ENCODE assay signal across 1 cellular context in the genomic region with DNA sequence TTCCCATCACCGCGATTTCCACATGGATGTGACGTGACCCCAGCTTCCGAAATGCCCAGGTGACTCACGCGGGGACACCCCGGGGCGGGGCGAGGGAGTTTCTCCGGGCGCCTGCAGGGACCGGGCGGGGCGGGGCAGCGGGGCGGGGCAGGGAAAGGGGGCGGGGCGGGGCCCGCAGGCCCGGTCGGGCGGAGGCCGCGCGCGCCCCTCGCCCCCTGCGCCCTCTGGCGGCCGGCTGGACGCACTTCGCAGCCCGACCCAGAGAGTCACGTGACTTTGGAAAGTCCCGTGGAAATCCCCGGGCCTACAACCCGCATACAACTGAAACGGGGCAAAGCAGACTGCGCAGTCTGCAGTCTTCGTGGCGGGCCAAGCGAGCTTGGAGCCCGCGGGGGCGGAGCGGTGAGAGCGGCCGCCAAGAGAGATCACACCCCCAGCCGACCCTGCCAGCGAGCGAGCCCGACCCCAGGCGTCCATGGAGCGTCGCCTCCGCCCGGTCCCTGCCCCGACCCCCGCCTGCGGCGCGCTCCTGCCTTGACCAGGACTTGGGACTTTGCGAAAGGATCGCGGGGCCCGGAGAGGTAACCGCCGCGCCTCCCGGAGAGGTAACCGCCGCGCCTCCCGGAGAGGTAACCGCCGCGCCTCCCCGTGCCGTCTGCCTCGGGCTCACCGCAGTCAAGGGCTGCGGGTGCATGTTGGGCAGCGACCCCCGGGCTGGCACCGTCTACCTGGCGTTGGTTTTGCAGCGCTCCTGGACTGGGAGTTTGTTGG.
TF ChIP-seq lines count a peak whose summit lies in the region.

A gene (plus strand): TSS at position 346 of the 771 bp plus-strand sequence. CDS start 3,969 bp downstream, outside the sequence.

TF ChIP-seq in HepG2, 621 proteins besides CTCF, POLR2A, EP300 and RAD21 (continued from another document and continues in another):
- TF ChIP-seq, protein P1, sequence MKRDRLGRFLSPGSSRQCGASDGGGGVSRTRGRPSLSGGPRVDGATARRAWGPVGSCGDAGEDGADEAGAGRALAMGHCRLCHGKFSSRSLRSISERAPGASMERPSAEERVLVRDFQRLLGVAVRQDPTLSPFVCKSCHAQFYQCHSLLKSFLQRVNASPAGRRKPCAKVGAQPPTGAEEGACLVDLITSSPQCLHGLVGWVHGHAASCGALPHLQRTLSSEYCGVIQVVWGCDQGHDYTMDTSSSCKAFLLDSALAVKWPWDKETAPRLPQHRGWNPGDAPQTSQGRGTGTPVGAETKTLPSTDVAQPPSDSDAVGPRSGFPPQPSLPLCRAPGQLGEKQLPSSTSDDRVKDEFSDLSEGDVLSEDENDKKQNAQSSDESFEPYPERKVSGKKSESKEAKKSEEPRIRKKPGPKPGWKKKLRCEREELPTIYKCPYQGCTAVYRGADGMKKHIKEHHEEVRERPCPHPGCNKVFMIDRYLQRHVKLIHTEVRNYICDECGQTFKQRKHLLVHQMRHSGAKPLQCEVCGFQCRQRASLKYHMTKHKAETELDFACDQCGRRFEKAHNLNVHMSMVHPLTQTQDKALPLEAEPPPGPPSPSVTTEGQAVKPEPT (CRISPR knock-in tag; IDR thresholded peaks at IDR 0.05; ENCODE audit: low read depth) = peak; percentile 29; the same call in 1 of the 2 replicates
- TF ChIP-seq ONECUT2 (CRISPR knock-in tag; IDR thresholded peaks at IDR 0.05) = no peak; the same call in 1 of the 2 replicates
- TF ChIP-seq, protein P2, sequence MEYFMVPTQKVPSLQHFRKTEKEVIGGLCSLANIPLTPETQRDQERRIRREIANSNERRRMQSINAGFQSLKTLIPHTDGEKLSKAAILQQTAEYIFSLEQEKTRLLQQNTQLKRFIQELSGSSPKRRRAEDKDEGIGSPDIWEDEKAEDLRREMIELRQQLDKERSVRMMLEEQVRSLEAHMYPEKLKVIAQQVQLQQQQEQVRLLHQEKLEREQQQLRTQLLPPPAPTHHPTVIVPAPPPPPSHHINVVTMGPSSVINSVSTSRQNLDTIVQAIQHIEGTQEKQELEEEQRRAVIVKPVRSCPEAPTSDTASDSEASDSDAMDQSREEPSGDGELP (IDR thresholded peaks at IDR 0.05; ENCODE audit: borderline replicate concordance, low read depth) = peak; percentile 89
- peak; percentile 74 for TF ChIP-seq CCDC6 (CRISPR knock-in tag; IDR thresholded peaks at IDR 0.05)
- TF ChIP-seq PHF21A (CRISPR knock-in tag; IDR thresholded peaks at IDR 0.05) = peak; percentile 83
- TF ChIP-seq JARID2 (CRISPR knock-in tag; IDR thresholded peaks at IDR 0.05; ENCODE audit: insufficient replicate concordance) = peak; percentile 57
- peak; percentile 95 for TF ChIP-seq KLF13 (CRISPR knock-in tag; IDR thresholded peaks at IDR 0.05)
- TF ChIP-seq ZNF629 (CRISPR knock-in tag; conservative IDR thresholded peaks at IDR 0.05) = peak; percentile 47; the same call in 1 of the 2 replicates
- TF ChIP-seq ZSCAN12 (CRISPR knock-in tag; IDR thresholded peaks at IDR 0.05) = no peak; the same call in 1 of the 2 replicates
- no peak for TF ChIP-seq SOX6 (IDR thresholded peaks at IDR 0.05)
- TF ChIP-seq SOX6 (CRISPR knock-in tag; IDR thresholded peaks at IDR 0.05) = peak; percentile 88
- no peak for TF ChIP-seq FOXC1 (CRISPR knock-in tag; IDR thresholded peaks at IDR 0.05; ENCODE audit: borderline replicate concordance)
- TF ChIP-seq, protein P3, sequence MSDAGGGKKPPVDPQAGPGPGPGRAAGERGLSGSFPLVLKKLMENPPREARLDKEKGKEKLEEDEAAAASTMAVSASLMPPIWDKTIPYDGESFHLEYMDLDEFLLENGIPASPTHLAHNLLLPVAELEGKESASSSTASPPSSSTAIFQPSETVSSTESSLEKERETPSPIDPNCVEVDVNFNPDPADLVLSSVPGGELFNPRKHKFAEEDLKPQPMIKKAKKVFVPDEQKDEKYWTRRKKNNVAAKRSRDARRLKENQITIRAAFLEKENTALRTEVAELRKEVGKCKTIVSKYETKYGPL (CRISPR knock-in tag; IDR thresholded peaks at IDR 0.05) = no peak; the same call in 1 of the 2 replicates
- 0 out of 2 replicates have a peak, but pooled peaks have one; percentile 34 for TF ChIP-seq ZNF720 (CRISPR knock-in tag; IDR thresholded peaks at IDR 0.05)
- TF ChIP-seq, protein P4, sequence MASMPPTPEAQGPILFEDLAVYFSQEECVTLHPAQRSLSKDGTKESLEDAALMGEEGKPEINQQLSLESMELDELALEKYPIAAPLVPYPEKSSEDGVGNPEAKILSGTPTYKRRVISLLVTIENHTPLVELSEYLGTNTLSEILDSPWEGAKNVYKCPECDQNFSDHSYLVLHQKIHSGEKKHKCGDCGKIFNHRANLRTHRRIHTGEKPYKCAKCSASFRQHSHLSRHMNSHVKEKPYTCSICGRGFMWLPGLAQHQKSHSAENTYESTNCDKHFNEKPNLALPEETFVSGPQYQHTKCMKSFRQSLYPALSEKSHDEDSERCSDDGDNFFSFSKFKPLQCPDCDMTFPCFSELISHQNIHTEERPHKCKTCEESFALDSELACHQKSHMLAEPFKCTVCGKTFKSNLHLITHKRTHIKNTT (CRISPR knock-in tag; IDR thresholded peaks at IDR 0.05) = no peak
- peak; percentile 99 for TF ChIP-seq AGO2 (optimal IDR thresholded peaks at IDR 0.05; ENCODE audit: low read depth, low read length)
- peak; percentile 96 for TF ChIP-seq BORCS8-MEF2B (CRISPR knock-in tag; IDR thresholded peaks at IDR 0.05)
- 0 out of 2 replicates have a peak, but pooled peaks have one; percentile 8 for TF ChIP-seq HMG20B (CRISPR knock-in tag; conservative IDR thresholded peaks at IDR 0.05)
- TF ChIP-seq ZNF430 (CRISPR knock-in tag; IDR thresholded peaks at IDR 0.05) = peak; percentile 78; the same call in 1 of the 2 replicates
- TF ChIP-seq ZNF33B (CRISPR knock-in tag; IDR thresholded peaks at IDR 0.05) = peak; percentile 29; the same call in 1 of the 2 replicates
- TF ChIP-seq, protein P5, sequence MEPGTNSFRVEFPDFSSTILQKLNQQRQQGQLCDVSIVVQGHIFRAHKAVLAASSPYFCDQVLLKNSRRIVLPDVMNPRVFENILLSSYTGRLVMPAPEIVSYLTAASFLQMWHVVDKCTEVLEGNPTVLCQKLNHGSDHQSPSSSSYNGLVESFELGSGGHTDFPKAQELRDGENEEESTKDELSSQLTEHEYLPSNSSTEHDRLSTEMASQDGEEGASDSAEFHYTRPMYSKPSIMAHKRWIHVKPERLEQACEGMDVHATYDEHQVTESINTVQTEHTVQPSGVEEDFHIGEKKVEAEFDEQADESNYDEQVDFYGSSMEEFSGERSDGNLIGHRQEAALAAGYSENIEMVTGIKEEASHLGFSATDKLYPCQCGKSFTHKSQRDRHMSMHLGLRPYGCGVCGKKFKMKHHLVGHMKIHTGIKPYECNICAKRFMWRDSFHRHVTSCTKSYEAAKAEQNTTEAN (CRISPR knock-in tag; conservative IDR thresholded peaks at IDR 0.05) = 0 out of 2 replicates have a peak, but pooled peaks have one; percentile 11
- TF ChIP-seq, protein P6, sequence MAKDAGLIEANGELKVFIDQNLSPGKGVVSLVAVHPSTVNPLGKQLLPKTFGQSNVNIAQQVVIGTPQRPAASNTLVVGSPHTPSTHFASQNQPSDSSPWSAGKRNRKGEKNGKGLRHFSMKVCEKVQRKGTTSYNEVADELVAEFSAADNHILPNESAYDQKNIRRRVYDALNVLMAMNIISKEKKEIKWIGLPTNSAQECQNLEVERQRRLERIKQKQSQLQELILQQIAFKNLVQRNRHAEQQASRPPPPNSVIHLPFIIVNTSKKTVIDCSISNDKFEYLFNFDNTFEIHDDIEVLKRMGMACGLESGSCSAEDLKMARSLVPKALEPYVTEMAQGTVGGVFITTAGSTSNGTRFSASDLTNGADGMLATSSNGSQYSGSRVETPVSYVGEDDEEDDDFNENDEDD (CRISPR knock-in tag; IDR thresholded peaks at IDR 0.05; ENCODE audit: borderline replicate concordance) = peak; percentile 7; the same call in 1 of the 2 replicates
- TF ChIP-seq, protein P7, sequence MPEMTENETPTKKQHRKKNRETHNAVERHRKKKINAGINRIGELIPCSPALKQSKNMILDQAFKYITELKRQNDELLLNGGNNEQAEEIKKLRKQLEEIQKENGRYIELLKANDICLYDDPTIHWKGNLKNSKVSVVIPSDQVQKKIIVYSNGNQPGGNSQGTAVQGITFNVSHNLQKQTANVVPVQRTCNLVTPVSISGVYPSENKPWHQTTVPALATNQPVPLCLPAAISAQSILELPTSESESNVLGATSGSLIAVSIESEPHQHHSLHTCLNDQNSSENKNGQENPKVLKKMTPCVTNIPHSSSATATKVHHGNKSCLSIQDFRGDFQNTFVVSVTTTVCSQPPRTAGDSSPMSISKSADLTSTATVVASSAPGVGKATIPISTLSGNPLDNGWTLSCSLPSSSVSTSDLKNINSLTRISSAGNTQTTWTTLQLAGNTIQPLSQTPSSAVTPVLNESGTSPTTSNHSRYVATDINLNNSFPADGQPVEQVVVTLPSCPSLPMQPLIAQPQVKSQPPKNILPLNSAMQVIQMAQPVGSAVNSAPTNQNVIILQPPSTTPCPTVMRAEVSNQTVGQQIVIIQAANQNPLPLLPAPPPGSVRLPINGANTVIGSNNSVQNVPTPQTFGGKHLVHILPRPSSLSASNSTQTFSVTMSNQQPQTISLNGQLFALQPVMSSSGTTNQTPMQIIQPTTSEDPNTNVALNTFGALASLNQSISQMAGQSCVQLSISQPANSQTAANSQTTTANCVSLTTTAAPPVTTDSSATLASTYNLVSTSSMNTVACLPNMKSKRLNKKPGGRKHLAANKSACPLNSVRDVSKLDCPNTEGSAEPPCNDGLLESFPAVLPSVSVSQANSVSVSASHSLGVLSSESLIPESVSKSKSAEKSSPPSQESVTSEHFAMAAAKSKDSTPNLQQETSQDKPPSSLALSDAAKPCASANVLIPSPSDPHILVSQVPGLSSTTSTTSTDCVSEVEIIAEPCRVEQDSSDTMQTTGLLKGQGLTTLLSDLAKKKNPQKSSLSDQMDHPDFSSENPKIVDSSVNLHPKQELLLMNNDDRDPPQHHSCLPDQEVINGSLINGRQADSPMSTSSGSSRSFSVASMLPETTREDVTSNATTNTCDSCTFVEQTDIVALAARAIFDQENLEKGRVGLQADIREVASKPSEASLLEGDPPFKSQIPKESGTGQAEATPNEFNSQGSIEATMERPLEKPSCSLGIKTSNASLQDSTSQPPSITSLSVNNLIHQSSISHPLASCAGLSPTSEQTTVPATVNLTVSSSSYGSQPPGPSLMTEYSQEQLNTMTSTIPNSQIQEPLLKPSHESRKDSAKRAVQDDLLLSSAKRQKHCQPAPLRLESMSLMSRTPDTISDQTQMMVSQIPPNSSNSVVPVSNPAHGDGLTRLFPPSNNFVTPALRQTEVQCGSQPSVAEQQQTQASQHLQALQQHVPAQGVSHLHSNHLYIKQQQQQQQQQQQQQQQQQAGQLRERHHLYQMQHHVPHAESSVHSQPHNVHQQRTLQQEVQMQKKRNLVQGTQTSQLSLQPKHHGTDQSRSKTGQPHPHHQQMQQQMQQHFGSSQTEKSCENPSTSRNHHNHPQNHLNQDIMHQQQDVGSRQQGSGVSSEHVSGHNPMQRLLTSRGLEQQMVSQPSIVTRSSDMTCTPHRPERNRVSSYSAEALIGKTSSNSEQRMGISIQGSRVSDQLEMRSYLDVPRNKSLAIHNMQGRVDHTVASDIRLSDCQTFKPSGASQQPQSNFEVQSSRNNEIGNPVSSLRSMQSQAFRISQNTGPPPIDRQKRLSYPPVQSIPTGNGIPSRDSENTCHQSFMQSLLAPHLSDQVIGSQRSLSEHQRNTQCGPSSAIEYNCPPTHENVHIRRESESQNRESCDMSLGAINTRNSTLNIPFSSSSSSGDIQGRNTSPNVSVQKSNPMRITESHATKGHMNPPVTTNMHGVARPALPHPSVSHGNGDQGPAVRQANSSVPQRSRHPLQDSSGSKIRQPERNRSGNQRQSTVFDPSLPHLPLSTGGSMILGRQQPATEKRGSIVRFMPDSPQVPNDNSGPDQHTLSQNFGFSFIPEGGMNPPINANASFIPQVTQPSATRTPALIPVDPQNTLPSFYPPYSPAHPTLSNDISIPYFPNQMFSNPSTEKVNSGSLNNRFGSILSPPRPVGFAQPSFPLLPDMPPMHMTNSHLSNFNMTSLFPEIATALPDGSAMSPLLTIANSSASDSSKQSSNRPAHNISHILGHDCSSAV (CRISPR knock-in tag; IDR thresholded peaks at IDR 0.05; ENCODE audit: borderline replicate concordance) = no peak; the same call in 1 of the 2 replicates
- TF ChIP-seq MAFF (IDR thresholded peaks at IDR 0.05; ENCODE audit: low read depth, low read length) = no peak
- TF ChIP-seq KMT2A (CRISPR knock-in tag; IDR thresholded peaks at IDR 0.05) = peak; percentile 96
- peak; percentile 88 for TF ChIP-seq TBX2 (CRISPR knock-in tag; IDR thresholded peaks at IDR 0.05; ENCODE audit: borderline replicate concordance)
- peak; percentile 70; the same call in 1 of the 2 replicates for TF ChIP-seq TBX3 (IDR thresholded peaks at IDR 0.05; ENCODE audit: borderline replicate concordance)
- no peak for TF ChIP-seq SMARCE1 (IDR thresholded peaks at IDR 0.05; ENCODE audit: borderline replicate concordance)
- TF ChIP-seq ZNF772 (CRISPR knock-in tag; IDR thresholded peaks at IDR 0.05) = peak; percentile 72
- no peak for TF ChIP-seq ZNF251 (CRISPR knock-in tag; IDR thresholded peaks at IDR 0.05)
- 0 out of 2 replicates have a peak, but pooled peaks have one; percentile 79 for TF ChIP-seq ZNF354B (CRISPR knock-in tag; IDR thresholded peaks at IDR 0.05)
- TF ChIP-seq ZNF552 (CRISPR knock-in tag; IDR thresholded peaks at IDR 0.05; ENCODE audit: borderline replicate concordance) = peak; percentile 93; the same call in 1 of the 2 replicates
- peak; percentile 70; the same call in 1 of the 2 replicates for TF ChIP-seq MEIS1 (CRISPR knock-in tag; IDR thresholded peaks at IDR 0.05; ENCODE audit: borderline replicate concordance)
- TF ChIP-seq NR2F1 (CRISPR knock-in tag; IDR thresholded peaks at IDR 0.05) = peak in 1 of 2 experiments; percentile 61; a peak in 2 of 4 replicates
- TF ChIP-seq ADNP (CRISPR knock-in tag; IDR thresholded peaks at IDR 0.05) = 0 out of 2 replicates have a peak, but pooled peaks have one; percentile 9
- TF ChIP-seq ASH2L (IDR thresholded peaks at IDR 0.05; ENCODE audit: insufficient read length, low read depth, low read length) = peak; percentile 85
- TF ChIP-seq FOSL1 (CRISPR knock-in tag; IDR thresholded peaks at IDR 0.05; ENCODE audit: borderline replicate concordance) = peak; percentile 87
- TF ChIP-seq MEIS2 (CRISPR knock-in tag; IDR thresholded peaks at IDR 0.05) = peak; percentile 23; the same call in 1 of the 2 replicates
- TF ChIP-seq, protein P8, sequence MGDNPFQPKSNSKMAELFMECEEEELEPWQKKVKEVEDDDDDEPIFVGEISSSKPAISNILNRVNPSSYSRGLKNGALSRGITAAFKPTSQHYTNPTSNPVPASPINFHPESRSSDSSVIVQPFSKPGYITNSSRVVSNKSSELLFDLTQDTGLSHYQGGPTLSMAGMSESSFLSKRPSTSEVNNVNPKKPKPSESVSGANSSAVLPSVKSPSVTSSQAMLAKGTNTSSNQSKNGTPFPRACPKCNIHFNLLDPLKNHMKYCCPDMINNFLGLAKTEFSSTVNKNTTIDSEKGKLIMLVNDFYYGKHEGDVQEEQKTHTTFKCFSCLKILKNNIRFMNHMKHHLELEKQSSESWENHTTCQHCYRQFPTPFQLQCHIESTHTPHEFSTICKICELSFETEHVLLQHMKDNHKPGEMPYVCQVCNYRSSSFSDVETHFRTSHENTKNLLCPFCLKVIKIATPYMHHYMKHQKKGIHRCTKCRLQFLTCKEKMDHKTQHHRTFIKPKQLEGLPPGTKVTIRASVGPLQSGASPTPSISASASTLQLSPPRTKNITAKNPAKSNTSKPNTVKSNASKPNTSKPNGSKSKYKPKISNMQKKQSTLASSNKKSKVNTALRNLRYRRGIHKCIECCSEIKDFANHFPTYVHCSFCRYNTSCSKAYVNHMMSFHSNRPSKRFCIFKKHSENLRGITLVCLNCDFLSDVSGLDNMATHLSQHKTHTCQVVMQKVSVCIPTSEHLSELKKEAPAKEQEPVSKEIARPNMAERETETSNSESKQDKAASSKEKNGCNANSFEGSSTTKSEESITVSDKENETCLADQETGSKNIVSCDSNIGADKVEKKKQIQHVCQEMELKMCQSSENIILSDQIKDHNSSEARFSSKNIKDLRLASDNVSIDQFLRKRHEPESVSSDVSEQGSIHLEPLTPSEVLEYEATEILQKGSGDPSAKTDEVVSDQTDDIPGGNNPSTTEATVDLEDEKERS (CRISPR knock-in tag; IDR thresholded peaks at IDR 0.05) = no peak; the same call in none of the 2 replicates
- TF ChIP-seq SMYD3 (CRISPR knock-in tag; IDR thresholded peaks at IDR 0.05) = peak; percentile 70
